ENCODE assay signal across 20 cellular contexts in genomic region chr13:40292536-40292935, GRCh38.
DNase-seq lines count a peak whose midpoint lies in the region; ATAC-seq lines count a peak whose summit lies in the region.
"Had no signal": no experiment of that assay in that cellular context is flagged by ENCODE, and none has a peak within 500 bp of the region (broad histone marks: within the 10 kb centered on the region; RNA-seq: fewer than 3 reads in every experiment).

No MANE protein-coding gene starts in this region.

- intact Hi-C loops in Right ventricle myocardium inferior (cut with DNase I) = loop anchor here (5.0 kb wide), 2 partner anchors 45 to 60 kb away; no protein-coding TSS in a partner anchor
- intact Hi-C loops in left cardiac atrium (cut with DNase I) = no loop called here
- intact Hi-C loops in left ventricle myocardium superior (cut with micrococcal nuclease) = no loop called here

- DNase-seq in Right ventricle myocardium inferior (ENCODE audit: missing footprints) (no peak), left cardiac atrium (no peak), NCI-H2171 (lab: John Stamatoyannopoulos, UW) (peak; percentile 69), NCI-H524 treated with DMSO at 0.1 percent for 48 hours (lab: John Stamatoyannopoulos, UW) (peak; percentile 2), left ventricle myocardium superior (no peak)
- DNase-seq: 8988T; ACHN; AML-193; BE2C; Calu3; CD4-positive, alpha-beta T cell; COR-L47; DMS53; DMS79 treated with DMSO at 0.1 percent for 48 hours; GF-D8; GOT3; HFFc6 had no signal

- peak; percentile 21 for ATAC-seq in Right ventricle myocardium inferior
- ATAC-seq in left cardiac atrium = no peak
- peak; percentile 60 for ATAC-seq in left ventricle myocardium superior
- no peak for ATAC-seq in GM21529 (IDR thresholded peaks at IDR 0.05; ENCODE audit: unreplicated experiment)
- ATAC-seq in HG03175 (IDR thresholded peaks at IDR 0.05; ENCODE audit: unreplicated experiment) = no peak
- ATAC-seq: A549 had no signal

Comparison
In these comparisons a context has a peak if more than half of its experiments do, and no peak if none do; other contexts are left out.
1. ATAC-seq: peak in Right ventricle myocardium inferior (single experiment) and left ventricle myocardium superior (single experiment); none in left cardiac atrium (0 of 2), GM21529 (single experiment) and HG03175 (single experiment).
2. DNase-seq: peak in NCI-H2171 (single experiment) and NCI-H524 treated with DMSO at 0.1 percent for 48 hours (single experiment); none in Right ventricle myocardium inferior (single experiment), left cardiac atrium (single experiment) and left ventricle myocardium superior (single experiment).